13 cellular contexts compared by ENCODE assay signal in the genomic region with DNA sequence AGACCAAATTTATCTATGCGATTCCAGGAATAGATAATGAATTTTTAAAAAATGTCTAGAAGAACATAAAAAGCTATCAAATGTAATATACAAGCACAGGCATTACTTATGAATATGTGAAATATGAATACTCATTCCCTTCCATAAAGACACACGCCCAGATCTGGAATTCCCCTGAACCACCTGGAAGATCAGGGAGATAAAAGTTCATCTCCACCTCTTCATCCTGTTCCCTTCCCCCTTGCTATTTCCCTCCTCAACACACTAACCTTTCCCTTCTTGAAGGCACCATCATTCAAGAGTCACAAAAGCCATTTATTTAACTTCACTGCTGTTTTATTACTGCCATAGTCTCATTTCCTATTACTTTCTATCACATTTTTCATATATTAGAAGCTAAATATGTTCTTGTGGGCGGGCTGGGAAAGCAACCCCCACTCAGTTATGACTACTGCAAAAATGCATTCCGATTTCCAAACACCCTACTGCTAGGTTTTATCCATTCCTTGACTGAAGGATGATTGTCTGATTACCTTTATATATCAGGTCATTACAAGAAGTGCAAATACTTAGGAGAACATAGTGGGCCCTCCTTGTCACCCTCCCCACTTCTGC. TPM values are rescaled to one million over a fixed set of nuclear protein-coding genes. Genes with fewer than 3 reads are reported as not detected.
A peak's percentile ranks its signal among the peaks of the same experiment; 100 is the strongest.
DNase-seq lines count a peak whose midpoint lies in the region; ATAC-seq, FAIRE-seq and TF ChIP-seq lines count a peak whose summit lies in the region.
"Had no signal": no experiment of that assay in that cellular context is flagged by ENCODE, and none has a peak within 500 bp of the region (broad histone marks: within the 10 kb centered on the region; RNA-seq: fewer than 3 reads in every experiment).

No MANE protein-coding gene starts in this region.

- H3K4me1 Mint-ChIP-seq in Caco-2 (ENCODE audit: low read depth, unreplicated experiment): peaks cover 42% of the 10 kb centered on the region
- H3K4me1 Mint-ChIP-seq in progenitor cell of endocrine pancreas (ENCODE audit: low read depth): peaks cover 37% of the 10 kb centered on the region
- H3K4me1 Mint-ChIP-seq in activated naive CD8-positive, alpha-beta T cell treated with anti-CD3 and anti-CD28 coated beads for 36 hours: peaks cover 15% of the 10 kb centered on the region

- H2AFZ ChIP-seq in endothelial cell of umbilical vein (ENCODE audit: low read depth, low read length): no peak overlapping the region

- H3K27me3 Mint-ChIP-seq in Caco-2 (ENCODE audit: insufficient read depth, unreplicated experiment) (no peaks in the 10 kb centered on the region), progenitor cell of endocrine pancreas (no peaks in the 10 kb centered on the region)
- no peaks in the 10 kb centered on the region for H3K27me3 Mint-ChIP-seq in activated naive CD8-positive, alpha-beta T cell treated with anti-CD3 and anti-CD28 coated beads for 36 hours

- FAIRE-seq in endothelial cell of umbilical vein (lab: Jason Lieb, UNC): no peak

- dilution Hi-C loops in endothelial cell of umbilical vein (cut with MboI; ENCODE audit: extremely low pct_ligation_motif_present, low sequenced_read_pairs): loop anchor here (25.0 kb wide), 1 partner anchor 89 kb away; no protein-coding TSS in a partner anchor

- H3K9me3 ChIP-seq in Caco-2 (no peaks in the 10 kb centered on the region), endothelial cell of umbilical vein (replicated peaks; ENCODE audit: control insufficient read depth, insufficient read depth, low read length) (no peaks in the 10 kb centered on the region)
- H3K9me3 ChIP-seq: right atrium auricular region had no signal

- CTCF ChIA-PET in Caco-2 (lab: Charles Lee) (no interaction called here), endothelial cell of umbilical vein (lab: Charles Lee) (interaction anchor here (0.7 to 2.6 kb wide), 6 partner anchors 9 to 333 kb away, joined by 3 to 9 read pairs (median 6); a partner anchor contains a TSS)

- no peaks in the 10 kb centered on the region for H3K36me3 ChIP-seq in Caco-2 (ENCODE audit: control insufficient read depth, insufficient read depth, low read length)
- H3K36me3 ChIP-seq in endothelial cell of umbilical vein (ENCODE audit: control insufficient read depth in 2 of 2, extremely low read depth in 1 of 2, insufficient read depth in 2 of 2, low read length in 2 of 2): no peaks in the 10 kb centered on the region
- H3K36me3 ChIP-seq: right atrium auricular region had no signal

- DNase-seq in Caco-2 (peak; percentile 24 to 44), NCI-H526 treated with DMSO at 0.1 percent for 48 hours (lab: John Stamatoyannopoulos, UW) (peak; percentile 11), endothelial cell of umbilical vein (ENCODE audit: low read depth, low spot score) (peak; percentile 20), progenitor cell of endocrine pancreas (ENCODE audit: low spot score, unreplicated experiment) (no peak), H4 (ENCODE audit: low spot score) (no peak), NCI-H82 (lab: John Stamatoyannopoulos, UW) (no peak)
- DNase-seq in activated naive CD8-positive, alpha-beta T cell treated with anti-CD3 and anti-CD28 coated beads for 36 hours: no peak
- DNase-seq: activated CD4-positive, alpha-beta T cell treated with anti-CD3 and anti-CD28 coated beads, Interleukin-2, amount 50 U/mL, for 48 hours; amygdala; left ventricle myocardium superior had no signal

- POLR2A ChIA-PET in Caco-2 (lab: Charles Lee) (no interaction called here), endothelial cell of umbilical vein (lab: Charles Lee) (interaction anchor here (0.7 kb wide), 1 partner anchor 15 kb away, joined by 3 read pairs; no protein-coding TSS in a partner anchor)

- H3K4me3 Mint-ChIP-seq in Caco-2 (ENCODE audit: unreplicated experiment) (peak overlapping the region; percentile 42), progenitor cell of endocrine pancreas (ENCODE audit: low read depth) (no peak overlapping the region)
- H3K4me3 Mint-ChIP-seq in activated naive CD8-positive, alpha-beta T cell treated with anti-CD3 and anti-CD28 coated beads for 36 hours: no peak overlapping the region

- no peak for TF ChIP-seq CTCF in Caco-2 (IDR thresholded peaks at IDR 0.05; ENCODE audit: insufficient read depth in 1 of 2, low read depth in 1 of 2, low read length in 1 of 2, severe bottlenecking in 1 of 2, unreplicated experiment in 1 of 2)
- no peak for TF ChIP-seq CTCF in endothelial cell of umbilical vein (IDR thresholded peaks at IDR 0.05; ENCODE audit: extremely low read depth in 1 of 2, insufficient read depth in 1 of 2, low read depth in 1 of 2, low read length in 2 of 2)
- TF ChIP-seq CTCF in progenitor cell of endocrine pancreas (IDR thresholded peaks at IDR 0.05; ENCODE audit: unreplicated experiment): no peak

- H3K4me3 ChIP-seq in Caco-2 (ENCODE audit: low read depth, low read length) (no peak overlapping the region), endothelial cell of umbilical vein (replicated peaks in 1 of 3; ENCODE audit: insufficient read depth in 1 of 3, low read depth in 1 of 3, low read length in 3 of 3) (no peak overlapping the region)
- H3K4me3 ChIP-seq: right atrium auricular region had no signal

- no peak for TF ChIP-seq POLR2A in endothelial cell of umbilical vein (IDR thresholded peaks at IDR 0.05; ENCODE audit: low read depth, low read length)

- peaks cover 62% of the 10 kb centered on the region for H3K4me1 ChIP-seq in Caco-2
- H3K4me1 ChIP-seq in endothelial cell of umbilical vein (ENCODE audit: control insufficient read depth, extremely low read depth, insufficient read depth, low read length): peaks cover 54% of the 10 kb centered on the region

- H3K79me2 ChIP-seq in endothelial cell of umbilical vein (ENCODE audit: control insufficient read depth, insufficient read depth, low read length): peaks cover 23% of the 10 kb centered on the region

- no peaks in the 10 kb centered on the region for H4K20me1 ChIP-seq in endothelial cell of umbilical vein (replicated peaks; ENCODE audit: control insufficient read depth, extremely low read depth, insufficient read depth, low read length)

- H3K9me3 Mint-ChIP-seq in Caco-2 (ENCODE audit: unreplicated experiment) (no peaks in the 10 kb centered on the region), progenitor cell of endocrine pancreas (ENCODE audit: low read depth) (no peaks in the 10 kb centered on the region)
- H3K9me3 Mint-ChIP-seq in activated naive CD8-positive, alpha-beta T cell treated with anti-CD3 and anti-CD28 coated beads for 36 hours: no peaks in the 10 kb centered on the region

- no peak for ATAC-seq in HG03135 (IDR thresholded peaks at IDR 0.05; ENCODE audit: unreplicated experiment)
- ATAC-seq: left ventricle myocardium superior had no signal

- H3K36me3 Mint-ChIP-seq in Caco-2 (ENCODE audit: insufficient read depth, unreplicated experiment) (peaks cover 9% of the 10 kb centered on the region), progenitor cell of endocrine pancreas (ENCODE audit: insufficient read depth) (peaks cover 11% of the 10 kb centered on the region)
- no peaks in the 10 kb centered on the region for H3K36me3 Mint-ChIP-seq in activated naive CD8-positive, alpha-beta T cell treated with anti-CD3 and anti-CD28 coated beads for 36 hours

- no peaks in the 10 kb centered on the region for H3K9me1 ChIP-seq in endothelial cell of umbilical vein (replicated peaks; ENCODE audit: control insufficient read depth, extremely low read depth, insufficient read depth, low read length)

- BruUV-seq in Caco-2 (replicated peaks; lab: Mats Ljungman, UMichigan) (no TSS peak), endothelial cell of umbilical vein (replicated peaks; lab: Mats Ljungman, UMichigan) (no TSS peak)

- peak overlapping the region; percentile 12 for H3K4me2 ChIP-seq in endothelial cell of umbilical vein (ENCODE audit: insufficient read depth, low read length)

- no peak overlapping the region for H3K9ac ChIP-seq in endothelial cell of umbilical vein (replicated peaks; ENCODE audit: extremely low read depth, insufficient read depth, low read length)

- H3K27me3 ChIP-seq in Caco-2 (replicated peaks; ENCODE audit: control insufficient read depth, insufficient read depth, low read length): no peaks in the 10 kb centered on the region
- H3K27me3 ChIP-seq in endothelial cell of umbilical vein (ENCODE audit: control insufficient read depth in 2 of 2, insufficient read depth in 2 of 2, low read length in 2 of 2): no peaks in the 10 kb centered on the region
- H3K27me3 ChIP-seq: right atrium auricular region had no signal

- no peak overlapping the region for H3K27ac ChIP-seq in endothelial cell of umbilical vein (ENCODE audit: insufficient read depth, low read depth, low read length)
- H3K27ac ChIP-seq: C4-2B, right atrium auricular region had no signal

- intact Hi-C loops in Caco-2 (cut with micrococcal nuclease; ENCODE audit: unreplicated experiment) (loop anchor here (5.0 kb wide), 1 partner anchor 39 kb away; no protein-coding TSS in a partner anchor), endothelial cell of umbilical vein (cut with micrococcal nuclease) (no loop called here)

- H3K27ac Mint-ChIP-seq in Caco-2 (ENCODE audit: unreplicated experiment) (peak overlapping the region; percentile 77), progenitor cell of endocrine pancreas (peak overlapping the region; percentile 25)
- H3K27ac Mint-ChIP-seq in activated naive CD8-positive, alpha-beta T cell treated with anti-CD3 and anti-CD28 coated beads for 36 hours: no peak overlapping the region

RNA-seq across cellular contexts. Expression of a gene that starts 16.1 kb away (rescaled TPM):
- total RNA-seq in Caco-2 (2022) (23.5 and 25.1 TPM in 2 replicates), endothelial cell of umbilical vein (14.0 and 17.8 TPM in 2 replicates), progenitor cell of endocrine pancreas (62.7 and 68.2 TPM in 2 replicates)
- 5.7 and 5.9 TPM in 2 replicates for polyA plus RNA-seq in endothelial cell of umbilical vein
- 3.4 and 4.0 TPM in 2 replicates for polyA plus RNA-seq in endothelial cell of umbilical vein (2011; cell fraction: cytosol; rRNA removed)
- polyA plus RNA-seq in endothelial cell of umbilical vein (2011; cell fraction: nucleus; rRNA removed): 20.7 and 24.2 TPM in 2 replicates
- 10.1 and 10.8 TPM in 2 replicates for polyA plus RNA-seq in endothelial cell of umbilical vein (2012)
- polyA minus RNA-seq in endothelial cell of umbilical vein: 12.2 and 12.3 TPM in 2 replicates
- 9.4 TPM for polyA minus RNA-seq in endothelial cell of umbilical vein (2011; cell fraction: cytosol; rRNA and poly(A)+ RNA removed)
- polyA minus RNA-seq in endothelial cell of umbilical vein (2011; cell fraction: nucleus; rRNA and poly(A)+ RNA removed): 27.2 and 36.2 TPM in 2 replicates
- total RNA-seq in activated naive CD8-positive, alpha-beta T cell treated with anti-CD3 and anti-CD28 coated beads for 36 hours: under 1 TPM; 0.70 to 0.87 TPM
- total RNA-seq in H4 (2014; rRNA removed; shearing (Covaris generic)): 6.6 and 8.1 TPM in 2 replicates

RNA-seq across cellular contexts. Expression of a gene that starts 16.4 kb away (rescaled TPM):
- total RNA-seq in Caco-2 (2022): 76.9 and 77.4 TPM in 2 replicates
- 85.2 and 91.3 TPM in 2 replicates for total RNA-seq in endothelial cell of umbilical vein
- polyA plus RNA-seq in endothelial cell of umbilical vein: 53.3 and 57.8 TPM in 2 replicates
- polyA plus RNA-seq in endothelial cell of umbilical vein (2011; cell fraction: cytosol; rRNA removed): 77.4 and 78.5 TPM in 2 replicates
- 97.8 and 107 TPM in 2 replicates for polyA plus RNA-seq in endothelial cell of umbilical vein (2011; cell fraction: nucleus; rRNA removed)
- polyA plus RNA-seq in endothelial cell of umbilical vein (2012): 92.8 and 105 TPM in 2 replicates
- polyA minus RNA-seq in endothelial cell of umbilical vein: 141 and 142 TPM in 2 replicates
- polyA minus RNA-seq in endothelial cell of umbilical vein (2011; cell fraction: cytosol; rRNA and poly(A)+ RNA removed): 22.4 TPM
- polyA minus RNA-seq in endothelial cell of umbilical vein (2011; cell fraction: nucleus; rRNA and poly(A)+ RNA removed): 157 and 235 TPM in 2 replicates
- 126 and 132 TPM in 2 replicates for total RNA-seq in progenitor cell of endocrine pancreas
- total RNA-seq in activated naive CD8-positive, alpha-beta T cell treated with anti-CD3 and anti-CD28 coated beads for 36 hours: 10 to 100 TPM; 52.7 to 58.4 TPM
- total RNA-seq in H4 (2014; rRNA removed; shearing (Covaris generic)): 71.2 and 89.0 TPM in 2 replicates

Comparison
In these comparisons a context has a peak if more than half of its experiments do, and no peak if none do; other contexts are left out.
1. DNase-seq: peak in Caco-2 (2 of 2), NCI-H526 treated with DMSO at 0.1 percent for 48 hours (single experiment) and endothelial cell of umbilical vein (single experiment); none in progenitor cell of endocrine pancreas (single experiment), activated naive CD8-positive, alpha-beta T cell treated with anti-CD3 and anti-CD28 coated beads for 36 hours (single experiment), H4 (single experiment) and NCI-H82 (single experiment).